In genomic region chr4:181796502-181796901, GRCh38 we compare ENCODE assay signal across 19 cellular contexts.
A peak's percentile ranks its signal among the peaks of the same experiment; 100 is the strongest.
DNase-seq lines count a peak whose midpoint lies in the region; ATAC-seq and TF ChIP-seq lines count a peak whose summit lies in the region.
"Had no signal": no experiment of that assay in that cellular context is flagged by ENCODE, and none has a peak within 500 bp of the region (broad histone marks: within the 10 kb centered on the region; RNA-seq: fewer than 3 reads in every experiment).

No MANE protein-coding gene starts in this region.

- H3K27ac ChIP-seq in WERI-Rb-1 (no peak overlapping the region), foreskin keratinocyte (peak overlapping the region; percentile 78)
- H3K27ac ChIP-seq: pancreas, uterus had no signal

- H3K27me3 ChIP-seq in WERI-Rb-1 (ENCODE audit: insufficient read depth, low read depth, severe bottlenecking) = peaks cover 3% of the 10 kb centered on the region
- no peaks in the 10 kb centered on the region for H3K27me3 ChIP-seq in foreskin keratinocyte
- H3K27me3 ChIP-seq: BE2C, pancreas, uterus had no signal

- ATAC-seq in foreskin keratinocyte = peak; percentile 94
- no peak for ATAC-seq in GM21576 (IDR thresholded peaks at IDR 0.05; ENCODE audit: unreplicated experiment)
- ATAC-seq: activated naive CD4-positive, alpha-beta T cell treated with anti-CD3 and anti-CD28 coated beads, Interleukin-2, amount 50 U/mL, for 72 hours; pancreas; stimulated activated naive CD8-positive, alpha-beta T cell treated with anti-CD3 and anti-CD28 coated beads, Interleukin-15, amount 100 ng/mL, for 72 hours had no signal

- H3K9me3 ChIP-seq in WERI-Rb-1 (ENCODE audit: severe bottlenecking) = peaks cover 8% of the 10 kb centered on the region
- H3K9me3 ChIP-seq: BE2C, pancreas, uterus had no signal

- TF ChIP-seq CTCF in WERI-Rb-1 (IDR thresholded peaks at IDR 0.05; ENCODE audit: low read depth, low read length) (no peak), foreskin keratinocyte (conservative IDR thresholded peaks at IDR 0.05) (no peak)

- H3K36me3 ChIP-seq in WERI-Rb-1 = no peaks in the 10 kb centered on the region
- H3K36me3 ChIP-seq: BE2C, pancreas, uterus had no signal

- H3K4me1 ChIP-seq in foreskin keratinocyte = no peaks in the 10 kb centered on the region
- H3K4me1 ChIP-seq: BE2C, pancreas, uterus had no signal

- no peak overlapping the region for H3K4me3 ChIP-seq in WERI-Rb-1 (ENCODE audit: low read depth, low read length)
- H3K4me3 ChIP-seq: pancreas, uterus had no signal

- DNase-seq in H4 (ENCODE audit: low spot score) (peak; percentile 11), MV-4-11 (lab: John Stamatoyannopoulos, UW) (peak; percentile 73), WERI-Rb-1 (peak; percentile 63), foreskin keratinocyte (peak; percentile 97 to 99), NCI-H2081 treated with DMSO at 0.1 percent for 48 hours (lab: John Stamatoyannopoulos, UW) (no peak), NCI-H187 (lab: John Stamatoyannopoulos, UW) (no peak)
- DNase-seq in activated CD4-positive, CD25-positive, alpha-beta regulatory T cell (lab: John Stamatoyannopoulos, UW) = no peak
- DNase-seq: BE2C; caudate nucleus; DMS 273 treated with DMSO at 0.1 percent for 48 hours; effector memory CD4-positive, alpha-beta T cell; islet precursor cell; NCI-H1105 treated with DMSO at 0.1 percent for 48 hours; NCI-H345; pancreas; stimulated activated naive CD8-positive, alpha-beta T cell treated with anti-CD3 and anti-CD28 coated beads, Interleukin-15, amount 100 ng/mL, for 72 hours; uterus had no signal

Comparison
In these comparisons a context has a peak if more than half of its experiments do, and no peak if none do; other contexts are left out.
1. DNase-seq: peak in H4 (single experiment), MV-4-11 (single experiment), WERI-Rb-1 (single experiment) and foreskin keratinocyte (2 of 2); none in NCI-H2081 treated with DMSO at 0.1 percent for 48 hours (single experiment), activated CD4-positive, CD25-positive, alpha-beta regulatory T cell (0 of 4) and NCI-H187 (0 of 2).